In the genomic region with DNA sequence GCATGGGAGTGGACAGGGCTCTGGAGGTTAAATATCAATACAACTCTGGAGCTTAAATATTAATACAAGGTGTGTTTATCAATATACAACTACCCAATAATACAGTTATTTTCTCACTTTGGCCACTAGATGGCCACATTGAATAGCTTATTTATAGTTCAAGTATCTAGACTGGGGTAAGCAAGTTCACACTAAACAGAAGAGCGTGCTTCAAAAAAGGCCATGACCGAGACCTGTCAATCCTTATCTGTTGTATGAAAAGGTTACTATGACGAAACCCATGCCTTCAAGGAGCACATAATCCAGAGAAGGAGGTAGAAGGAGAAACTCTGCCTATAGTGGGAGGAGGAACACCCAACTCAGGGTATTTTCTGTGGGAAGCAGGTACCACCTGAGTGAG, we compare ENCODE assay signal across 7 cellular contexts. TPM values are rescaled to one million over a fixed set of nuclear protein-coding genes. Genes with fewer than 3 reads are reported as not detected.
A peak's percentile ranks its signal among the peaks of the same experiment; 100 is the strongest.
DNase-seq lines count a peak whose midpoint lies in the region; ATAC-seq, FAIRE-seq and TF ChIP-seq lines count a peak whose summit lies in the region.

No MANE protein-coding gene starts in this region.

- H3K9me3 ChIP-seq in kidney (ENCODE audit: control insufficient read depth in 1 of 2, low read length in 2 of 2) = no peaks in the 10 kb centered on the region
- H3K9me3 ChIP-seq in thoracic aorta = no peaks in the 10 kb centered on the region

- in situ Hi-C loops in brain microvascular endothelial cell (cut with HindIII; ENCODE audit: low pct_ligation_motif_present, low sequenced_read_pairs) = no loop called here

- H3K27ac ChIP-seq in brain microvascular endothelial cell (peak overlapping the region; percentile 81), kidney (ENCODE audit: low read depth in 2 of 2, low read length in 2 of 2) (no peak overlapping the region), thoracic aorta (no peak overlapping the region)

- intact Hi-C loops in kidney (cut with DNase I) = no loop called here

- H3K27me3 ChIP-seq in brain microvascular endothelial cell (replicated peaks) = no peaks in the 10 kb centered on the region
- H3K27me3 ChIP-seq in thoracic aorta (replicated peaks; ENCODE audit: insufficient read depth) = no peaks in the 10 kb centered on the region

- DNase-seq in ELF-1 (ENCODE audit: low read depth, low spot score) (peak; percentile 37), NCI-H774 (lab: John Stamatoyannopoulos, UW) (peak; percentile 79), brain microvascular endothelial cell (peak; percentile 54), kidney (no peak), thoracic aorta (ENCODE audit: low spot score) (no peak)

- H3K4me3 ChIP-seq in brain microvascular endothelial cell (ENCODE audit: low read depth, low read length) = no peak overlapping the region
- H3K4me3 ChIP-seq in kidney (ENCODE audit: low read length in 2 of 2) = no peak overlapping the region
- H3K4me3 ChIP-seq in thoracic aorta = no peak overlapping the region

- H3K4me1 ChIP-seq in kidney (ENCODE audit: control insufficient read depth in 1 of 2, insufficient read depth in 1 of 2, low read depth in 1 of 2, low read length in 2 of 2) (peaks cover 0 to 5% of the 10 kb centered on the region in 2 donors), thoracic aorta (ENCODE audit: control insufficient read depth in 1 of 2, low read depth in 2 of 2) (no peaks in the 10 kb centered on the region)

- FAIRE-seq in kidney (lab: Jason Lieb, UNC) = no peak

- peak overlapping the region in 1 of 2 donors; percentile 37 for H3K9ac ChIP-seq in kidney (ENCODE audit: low read length in 2 of 2)

- no peaks in the 10 kb centered on the region for H3K36me3 ChIP-seq in brain microvascular endothelial cell (replicated peaks)
- H3K36me3 ChIP-seq in kidney (ENCODE audit: control insufficient read depth in 1 of 2, insufficient read depth in 2 of 2, low read length in 2 of 2) = no peaks in the 10 kb centered on the region
- no peaks in the 10 kb centered on the region for H3K36me3 ChIP-seq in thoracic aorta

- peak; percentile 92 for ATAC-seq in GM19467 (IDR thresholded peaks at IDR 0.05; ENCODE audit: unreplicated experiment)
- ATAC-seq in HG03460 (IDR thresholded peaks at IDR 0.05; ENCODE audit: unreplicated experiment) = peak; percentile 94
- peak; percentile 71 for ATAC-seq in thoracic aorta (ENCODE audit: insufficient number of reproducible peaks, low FRiP score, low read depth)

- TF ChIP-seq CTCF in brain microvascular endothelial cell (IDR thresholded peaks at IDR 0.05; ENCODE audit: low read depth, low read length, missing control alignments) (peak; percentile 44), kidney (IDR thresholded peaks at IDR 0.05; ENCODE audit: borderline replicate concordance, extremely low read depth, insufficient read depth) (peak; percentile 69), thoracic aorta (IDR thresholded peaks at IDR 0.05) (peak; percentile 68)

RNA-seq across cellular contexts. Expression of a gene that starts 29.1 kb away (rescaled TPM):
- total RNA-seq in kidney = 7.3 TPM
- polyA plus RNA-seq in kidney (ENCODE audit: insufficient read depth, low read depth, low replicate concordance) = 1.8 TPM
- 10 to 100 TPM in 1 of 2 donors, 1 to 10 TPM in 1; 8.0 to 12.4 TPM for total RNA-seq in thoracic aorta

RNA-seq across cellular contexts. Expression of a gene that starts 29.1 kb away (rescaled TPM):
- total RNA-seq in kidney = 12.3 TPM
- polyA plus RNA-seq in kidney (ENCODE audit: insufficient read depth, low read depth, low replicate concordance) = 15.8 TPM
- 10 to 100 TPM in 1 of 2 donors, 1 to 10 TPM in 1; 7.2 to 13.4 TPM for total RNA-seq in thoracic aorta

RNA-seq across cellular contexts. Expression of a gene that starts 41.0 kb away (rescaled TPM):
- total RNA-seq in kidney (not detected), thoracic aorta (not detected)
- polyA plus RNA-seq in kidney (ENCODE audit: insufficient read depth, low read depth, low replicate concordance) = not detected

Comparison
In these comparisons a context has a peak if more than half of its experiments do, and no peak if none do; other contexts are left out.
1. DNase-seq: peak in ELF-1 (single experiment), NCI-H774 (single experiment) and brain microvascular endothelial cell (single experiment); none in kidney (single experiment) and thoracic aorta (single experiment).
2. Peak in every context shown above with its lines, with median percentiles within 50 percentile points of each other: ATAC-seq and CTCF ChIP-seq.